Comparison of ENCODE assay signal across 20 cellular contexts in genomic region chr7:133863362-133864061, GRCh38.
A peak's percentile ranks its signal among the peaks of the same experiment; 100 is the strongest.
DNase-seq lines count a peak whose midpoint lies in the region; ATAC-seq, FAIRE-seq and TF ChIP-seq lines count a peak whose summit lies in the region.
"Had no signal": no experiment of that assay in that cellular context is flagged by ENCODE, and none has a peak within 500 bp of the region (broad histone marks: within the 10 kb centered on the region; RNA-seq: fewer than 3 reads in every experiment).

No MANE protein-coding gene starts in this region.

- intact Hi-C loops in activated CD4-positive, alpha-beta T cell treated with anti-CD3 and anti-CD28 coated beads for 36 hours (cut with DNase I, micrococcal nuclease): no loop called here

- H3K4me1 Mint-ChIP-seq in nephron progenitor cell: peaks cover 8% of the 10 kb centered on the region
- H3K4me1 Mint-ChIP-seq in activated CD4-positive, alpha-beta T cell treated with anti-CD3 and anti-CD28 coated beads for 36 hours: no peaks in the 10 kb centered on the region

- H3K4me3 Mint-ChIP-seq in nephron progenitor cell: no peak overlapping the region
- H3K4me3 Mint-ChIP-seq in activated CD4-positive, alpha-beta T cell treated with anti-CD3 and anti-CD28 coated beads for 36 hours: no peak overlapping the region
- H3K4me3 Mint-ChIP-seq: activated CD8-positive, alpha-beta T cell treated with anti-CD3 and anti-CD28 coated beads for 36 hours; neural crest cell had no signal

- H3K36me3 Mint-ChIP-seq in nephron progenitor cell (ENCODE audit: low read depth): no peaks in the 10 kb centered on the region
- H3K36me3 Mint-ChIP-seq in activated CD4-positive, alpha-beta T cell treated with anti-CD3 and anti-CD28 coated beads for 36 hours (ENCODE audit: low read depth): no peaks in the 10 kb centered on the region

- peak overlapping the region; percentile 51 for H3K27ac Mint-ChIP-seq in nephron progenitor cell
- no peak overlapping the region for H3K27ac Mint-ChIP-seq in activated CD4-positive, alpha-beta T cell treated with anti-CD3 and anti-CD28 coated beads for 36 hours
- H3K27ac Mint-ChIP-seq: activated CD8-positive, alpha-beta T cell treated with anti-CD3 and anti-CD28 coated beads for 36 hours had no signal

- FAIRE-seq in RCC 7860 (lab: Jason Lieb, UNC): no peak
- FAIRE-seq: endometrium had no signal

- H3K9me3 Mint-ChIP-seq in nephron progenitor cell: no peaks in the 10 kb centered on the region
- no peaks in the 10 kb centered on the region for H3K9me3 Mint-ChIP-seq in activated CD4-positive, alpha-beta T cell treated with anti-CD3 and anti-CD28 coated beads for 36 hours (ENCODE audit: low read depth)
- H3K9me3 Mint-ChIP-seq: activated CD8-positive, alpha-beta T cell treated with anti-CD3 and anti-CD28 coated beads for 36 hours; neural crest cell had no signal

- no peaks in the 10 kb centered on the region for H3K27me3 Mint-ChIP-seq in nephron progenitor cell (ENCODE audit: low read depth, poor library complexity)
- no peaks in the 10 kb centered on the region for H3K27me3 Mint-ChIP-seq in activated CD4-positive, alpha-beta T cell treated with anti-CD3 and anti-CD28 coated beads for 36 hours
- H3K27me3 Mint-ChIP-seq: activated CD8-positive, alpha-beta T cell treated with anti-CD3 and anti-CD28 coated beads for 36 hours had no signal

- DNase-seq in NCI-H2029 treated with DMSO at 0.1 percent for 48 hours (lab: John Stamatoyannopoulos, UW) (peak; percentile 34), NCI-H2029 (lab: John Stamatoyannopoulos, UW) (no peak), NCI-H146 treated with DMSO at 0.1 percent for 48 hours (lab: John Stamatoyannopoulos, UW; ENCODE audit: unreplicated experiment) (peak; percentile 76), amniotic epithelial cell (ENCODE audit: low read depth) (peak; percentile 7), nephron progenitor cell (no peak), RCC 7860 (ENCODE audit: low spot score) (no peak), C1 segment of cervical spinal cord (lab: John Stamatoyannopoulos, UW) (no peak)
- DNase-seq in activated CD4-positive, alpha-beta T cell treated with anti-CD3 and anti-CD28 coated beads for 36 hours: no peak
- DNase-seq: activated CD8-positive, alpha-beta T cell treated with anti-CD3 and anti-CD28 coated beads for 36 hours; activated gamma-delta T cell treated with Interleukin-2 at 50 U/mL for 16 hours; AML-193; EL; glutamatergic neuron; GM23248; left lung; NCI-H1694 treated with DMSO at 0.1 percent for 48 hours; NCI-H524 treated with DMSO at 0.1 percent for 48 hours; trophoblast cell had no signal

- ATAC-seq in activated CD4-positive, alpha-beta T cell treated with anti-CD3 and anti-CD28 coated beads for 36 hours: no peak
- ATAC-seq: activated CD8-positive, alpha-beta T cell treated with anti-CD3 and anti-CD28 coated beads for 36 hours; left lung had no signal

- CTCF ChIA-PET in activated CD4-positive, alpha-beta T cell treated with anti-CD3 and anti-CD28 coated beads for 36 hours (lab: Charles Lee): no interaction called here

- POLR2A ChIA-PET in activated CD4-positive, alpha-beta T cell treated with anti-CD3 and anti-CD28 coated beads for 36 hours (lab: Charles Lee): no interaction called here

- no peak for TF ChIP-seq CTCF in nephron progenitor cell (IDR thresholded peaks at IDR 0.05)

Comparison
In these comparisons a context has a peak if more than half of its experiments do, and no peak if none do; other contexts are left out.
1. DNase-seq: peak in NCI-H2029 treated with DMSO at 0.1 percent for 48 hours (single experiment), NCI-H146 treated with DMSO at 0.1 percent for 48 hours (single experiment) and amniotic epithelial cell (single experiment); none in NCI-H2029 (single experiment), nephron progenitor cell (single experiment), RCC 7860 (single experiment), activated CD4-positive, alpha-beta T cell treated with anti-CD3 and anti-CD28 coated beads for 36 hours (single experiment) and C1 segment of cervical spinal cord (0 of 14).